8 cellular contexts compared by ENCODE assay signal in genomic region chr15:65270811-65271545, GRCh38. TPM values are rescaled to one million over a fixed set of nuclear protein-coding genes. Genes with fewer than 3 reads are reported as not detected.
DNase-seq lines count a peak whose midpoint lies in the region; TF ChIP-seq lines count a peak whose summit lies in the region.
"Not testable (repeated sequence)": the region's sequence is repeated elsewhere in the genome, so short reads cannot be mapped to it uniquely, and the experiment has no call there.

No MANE protein-coding gene starts in this region.

- H3K4me3 ChIP-seq in brain microvascular endothelial cell (ENCODE audit: low read depth, low read length), result not testable (repeated sequence)

- not testable (repeated sequence) for H3K27ac ChIP-seq in brain microvascular endothelial cell

- H3K27me3 Mint-ChIP-seq in CD14-positive monocyte (ENCODE audit: low read depth in 3 of 3), result not testable (repeated sequence)

- H3K36me3 ChIP-seq in brain microvascular endothelial cell (replicated peaks), result not testable (repeated sequence)

- not testable (repeated sequence) for H3K27ac Mint-ChIP-seq in CD14-positive monocyte

- in situ Hi-C loops in brain microvascular endothelial cell (cut with HindIII; ENCODE audit: low pct_ligation_motif_present, low sequenced_read_pairs), result not testable (repeated sequence)

- intact Hi-C loops in CD14-positive monocyte (cut with micrococcal nuclease), result not testable (repeated sequence)

- H3K36me3 Mint-ChIP-seq in CD14-positive monocyte, result peaks cover 9 to 13% of the 10 kb centered on the region in 2 donors

- not testable (repeated sequence) for H3K9me3 Mint-ChIP-seq in CD14-positive monocyte

- H3K4me3 Mint-ChIP-seq in CD14-positive monocyte, result not testable (repeated sequence)

- DNase-seq in CD14-positive monocyte (ENCODE audit: low spot score), result not testable (repeated sequence)
- DNase-seq in H4 (ENCODE audit: low spot score), result peak; percentile 44
- DNase-seq in NCI-H2171 (lab: John Stamatoyannopoulos, UW), result peak; percentile 45
- DNase-seq in SW 1271 (lab: John Stamatoyannopoulos, UW), result peak; percentile 14 to 62
- DNase-seq in brain microvascular endothelial cell, result peak; percentile 68
- DNase-seq in glomerular visceral epithelial cell (ENCODE audit: extremely low spot score), result peak; percentile 77
- DNase-seq in midbrain (lab: John Stamatoyannopoulos, UW), result peak; percentile 47
- peak; percentile 63 for DNase-seq in smooth muscle cell of the brain vasculature (ENCODE audit: low read depth, low spot score)

- H3K4me1 Mint-ChIP-seq in CD14-positive monocyte, result not testable (repeated sequence)

- TF ChIP-seq CTCF in CD14-positive monocyte (IDR thresholded peaks at IDR 0.05), result peak; percentile 54
- peak; percentile 88 for TF ChIP-seq CTCF in brain microvascular endothelial cell (IDR thresholded peaks at IDR 0.05; ENCODE audit: low read depth, low read length, missing control alignments)

- H3K27me3 ChIP-seq in brain microvascular endothelial cell (replicated peaks), result not testable (repeated sequence)

RNA-seq across cellular contexts. Expression of gene PARP16, which starts 15.7 kb away (rescaled TPM):
- 1 to 10 TPM; 4.8 to 6.9 TPM for polyA plus RNA-seq in CD14-positive monocyte
- 5.1 and 7.7 TPM in 2 replicates for total RNA-seq in H4 (2014; rRNA removed; shearing (Covaris generic))

RNA-seq across cellular contexts. Expression of gene RNU5A-1, which starts 24.9 kb away (rescaled TPM):
- polyA plus RNA-seq in CD14-positive monocyte, result not detected
- total RNA-seq in H4 (2014; rRNA removed; shearing (Covaris generic)), result not detected in 2 replicates

RNA-seq across cellular contexts. Expression of gene RNU5B-1, which starts 33.5 kb away (rescaled TPM):
- not detected for polyA plus RNA-seq in CD14-positive monocyte
- not detected in 2 replicates for total RNA-seq in H4 (2014; rRNA removed; shearing (Covaris generic))

RNA-seq across cellular contexts. Expression of gene CILP, which starts 59.7 kb away (rescaled TPM):
- not detected for polyA plus RNA-seq in CD14-positive monocyte
- total RNA-seq in H4 (2014; rRNA removed; shearing (Covaris generic)), result 0.02 and 0.10 TPM in 2 replicates
